12 cellular contexts compared by ENCODE assay signal in the genomic region with DNA sequence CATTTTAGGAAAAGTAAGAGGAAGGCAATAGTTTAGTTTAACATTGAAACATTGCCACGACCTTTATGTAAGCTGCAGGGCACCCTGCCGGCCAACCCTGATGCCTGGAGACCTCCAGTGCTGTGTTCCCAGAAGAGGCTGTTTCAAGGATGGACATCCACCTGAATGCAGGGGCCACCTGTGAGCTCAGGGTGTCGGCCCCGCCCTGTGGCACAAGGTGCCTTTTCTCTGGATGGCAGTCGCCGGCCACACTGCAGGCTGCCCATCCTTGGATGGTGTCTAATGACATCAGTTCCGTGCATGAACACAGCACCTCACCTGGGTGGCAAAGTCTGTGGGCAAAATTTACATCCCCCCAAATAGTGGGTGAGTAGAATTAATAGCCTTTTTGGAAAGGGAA.
DNase-seq lines count a peak whose midpoint lies in the region; ATAC-seq and TF ChIP-seq lines count a peak whose summit lies in the region.
"Had no signal": no experiment of that assay in that cellular context is flagged by ENCODE, and none has a peak within 500 bp of the region (broad histone marks: within the 10 kb centered on the region; RNA-seq: fewer than 3 reads in every experiment).

No MANE protein-coding gene starts in this region.

- POLR2A ChIA-PET in activated B cell treated with CpG ODN at 0.5 μM for 24 hours (lab: Charles Lee): no interaction called here

- ATAC-seq in left ventricle myocardium superior: no peak
- no peak for ATAC-seq in left cardiac atrium
- no peak for ATAC-seq in activated B cell treated with CpG ODN at 0.5 μM for 24 hours (ENCODE audit: low read depth)
- peak; percentile 31 for ATAC-seq in effector memory CD8-positive, alpha-beta T cell (replicated peaks)
- ATAC-seq in HG03432 (IDR thresholded peaks at IDR 0.05; ENCODE audit: unreplicated experiment): no peak
- no peak for ATAC-seq in HG02884 (IDR thresholded peaks at IDR 0.05; ENCODE audit: unreplicated experiment)
- ATAC-seq in stimulated activated memory B cell treated with anti-CD40 and anti-IgM and Interleukin-4, amounts not matched to agents 10 μg/mL and 1 μg/mL and 100 μg/mL, for 72 hours: no peak
- ATAC-seq: SK-N-SH treated with all-trans-retinoic acid at 6 μM for 48 hours had no signal

- no peak for TF ChIP-seq CTCF in activated B cell treated with CpG ODN at 0.5 μM for 24 hours (IDR thresholded peaks at IDR 0.05)

- peak overlapping the region; percentile 4 for H3K4me3 Mint-ChIP-seq in activated B cell treated with CpG ODN at 0.5 μM for 24 hours
- peak overlapping the region; percentile 80 to 81 for H3K4me3 Mint-ChIP-seq in effector memory CD8-positive, alpha-beta T cell
- H3K4me3 Mint-ChIP-seq in stimulated activated memory B cell treated with anti-CD40 and anti-IgM and Interleukin-4, amounts not matched to agents 10 μg/mL and 1 μg/mL and 100 μg/mL, for 72 hours: no peak overlapping the region

- H3K36me3 Mint-ChIP-seq in activated B cell treated with CpG ODN at 0.5 μM for 24 hours (ENCODE audit: low read depth): no peaks in the 10 kb centered on the region
- no peaks in the 10 kb centered on the region for H3K36me3 Mint-ChIP-seq in effector memory CD8-positive, alpha-beta T cell (ENCODE audit: insufficient read depth)
- no peaks in the 10 kb centered on the region for H3K36me3 Mint-ChIP-seq in stimulated activated memory B cell treated with anti-CD40 and anti-IgM and Interleukin-4, amounts not matched to agents 10 μg/mL and 1 μg/mL and 100 μg/mL, for 72 hours

- no peaks in the 10 kb centered on the region for H3K9me3 Mint-ChIP-seq in activated B cell treated with CpG ODN at 0.5 μM for 24 hours
- no peaks in the 10 kb centered on the region for H3K9me3 Mint-ChIP-seq in effector memory CD8-positive, alpha-beta T cell
- no peaks in the 10 kb centered on the region for H3K9me3 Mint-ChIP-seq in stimulated activated memory B cell treated with anti-CD40 and anti-IgM and Interleukin-4, amounts not matched to agents 10 μg/mL and 1 μg/mL and 100 μg/mL, for 72 hours

- H3K4me1 Mint-ChIP-seq in activated B cell treated with CpG ODN at 0.5 μM for 24 hours: peaks cover 3% of the 10 kb centered on the region
- peaks cover 5 to 13% of the 10 kb centered on the region in 2 donors for H3K4me1 Mint-ChIP-seq in effector memory CD8-positive, alpha-beta T cell (ENCODE audit: low read depth in 2 of 2)
- peaks cover 6% of the 10 kb centered on the region for H3K4me1 Mint-ChIP-seq in stimulated activated memory B cell treated with anti-CD40 and anti-IgM and Interleukin-4, amounts not matched to agents 10 μg/mL and 1 μg/mL and 100 μg/mL, for 72 hours

- intact Hi-C loops in left ventricle myocardium superior (cut with micrococcal nuclease): loop anchor here (5.0 kb wide), 1 partner anchor 43 kb away; no protein-coding TSS in a partner anchor
- intact Hi-C loops in left cardiac atrium (cut with DNase I): loop anchor here (2.0 to 5.0 kb wide), 3 partner anchors 43 to 228 kb away; no protein-coding TSS in a partner anchor
- intact Hi-C loops in activated B cell treated with CpG ODN at 0.5 μM for 24 hours (cut with micrococcal nuclease): no loop called here

- peak; percentile 16 for DNase-seq in left ventricle myocardium superior
- DNase-seq in left cardiac atrium: no peak
- DNase-seq in activated B cell treated with CpG ODN at 0.5 μM for 24 hours: no peak
- no peak for DNase-seq in effector memory CD8-positive, alpha-beta T cell
- no peak for DNase-seq in putamen (ENCODE audit: low spot score)
- DNase-seq: caudate nucleus, DMS79 treated with DMSO at 0.1 percent for 48 hours, testis had no signal

- CTCF ChIA-PET in activated B cell treated with CpG ODN at 0.5 μM for 24 hours (lab: Charles Lee): no interaction called here

- peaks cover 6% of the 10 kb centered on the region for H3K27me3 Mint-ChIP-seq in activated B cell treated with CpG ODN at 0.5 μM for 24 hours
- no peaks in the 10 kb centered on the region for H3K27me3 Mint-ChIP-seq in effector memory CD8-positive, alpha-beta T cell
- H3K27me3 Mint-ChIP-seq in stimulated activated memory B cell treated with anti-CD40 and anti-IgM and Interleukin-4, amounts not matched to agents 10 μg/mL and 1 μg/mL and 100 μg/mL, for 72 hours: peaks cover 9% of the 10 kb centered on the region

- no peak overlapping the region for H3K27ac Mint-ChIP-seq in activated B cell treated with CpG ODN at 0.5 μM for 24 hours
- H3K27ac Mint-ChIP-seq in effector memory CD8-positive, alpha-beta T cell: peak overlapping the region; percentile 96 to 98
- no peak overlapping the region for H3K27ac Mint-ChIP-seq in stimulated activated memory B cell treated with anti-CD40 and anti-IgM and Interleukin-4, amounts not matched to agents 10 μg/mL and 1 μg/mL and 100 μg/mL, for 72 hours

Comparison
In these comparisons a context has a peak if more than half of its experiments do, and no peak if none do; other contexts are left out.
1. H3K27ac Mint-ChIP-seq: peak in effector memory CD8-positive, alpha-beta T cell (2 of 2); none in activated B cell treated with CpG ODN at 0.5 μM for 24 hours (single experiment) and stimulated activated memory B cell treated with anti-CD40 and anti-IgM and Interleukin-4, amounts not matched to agents 10 μg/mL and 1 μg/mL and 100 μg/mL, for 72 hours (single experiment).